22 cellular contexts compared by ENCODE assay signal in the genomic region with DNA sequence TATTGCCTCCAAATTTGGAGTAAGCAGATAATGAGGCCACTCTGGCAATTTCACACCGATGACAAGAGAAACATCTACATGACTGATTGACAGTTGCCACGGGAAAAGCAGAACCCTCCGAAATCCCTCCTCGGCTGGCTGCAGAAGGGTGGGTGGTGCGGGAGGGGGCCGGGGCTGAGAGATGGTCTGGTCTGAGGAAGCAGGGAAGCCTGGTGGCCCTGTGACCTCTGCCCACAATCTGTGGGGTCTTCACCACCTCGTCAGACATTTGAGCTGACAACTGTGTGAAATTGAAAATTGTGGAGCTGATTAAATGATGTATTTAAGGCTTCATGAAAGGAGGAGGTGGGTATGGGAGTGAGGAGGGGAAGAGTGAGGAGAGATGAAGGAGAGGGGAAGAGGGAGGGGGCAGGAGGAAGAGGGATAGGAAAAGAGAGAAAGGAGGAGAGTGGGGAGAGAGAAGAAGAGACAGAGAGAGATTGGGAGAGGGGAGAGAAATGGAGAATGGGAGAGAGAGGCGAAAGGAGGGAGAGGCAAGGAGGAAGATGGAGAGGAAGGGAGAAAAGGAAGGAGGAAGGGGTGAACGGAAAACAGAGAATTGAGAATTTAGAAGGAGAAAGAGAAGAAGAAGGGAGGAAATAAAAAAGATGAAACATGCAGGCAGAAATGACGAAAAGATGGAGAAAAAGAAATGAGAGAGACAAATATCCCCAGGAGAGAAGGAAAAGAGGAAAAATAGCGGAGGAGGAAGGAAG.
DNase-seq lines count a peak whose midpoint lies in the region; ATAC-seq and TF ChIP-seq lines count a peak whose summit lies in the region.
"Had no signal": no experiment of that assay in that cellular context is flagged by ENCODE, and none has a peak within 500 bp of the region (broad histone marks: within the 10 kb centered on the region; RNA-seq: fewer than 3 reads in every experiment).

No MANE protein-coding gene starts in this region.

- H3K36me3 ChIP-seq in A673 (ENCODE audit: insufficient read depth, low read length, poor library complexity, severe bottlenecking), result no peaks in the 10 kb centered on the region
- H3K36me3 ChIP-seq in GM23248 (ENCODE audit: low read depth), result no peaks in the 10 kb centered on the region
- no peaks in the 10 kb centered on the region for H3K36me3 ChIP-seq in brain microvascular endothelial cell (replicated peaks)
- H3K36me3 ChIP-seq: adrenal gland, SJCRH30, vagina had no signal

- H3F3A ChIP-seq in GM23248 (ENCODE audit: insufficient read depth), result no peaks in the 10 kb centered on the region

- H3K27me3 ChIP-seq in A673 (replicated peaks; ENCODE audit: insufficient read depth, low read depth, low read length, poor library complexity) (no peaks in the 10 kb centered on the region), GM23248 (replicated peaks; ENCODE audit: insufficient read depth) (no peaks in the 10 kb centered on the region), brain microvascular endothelial cell (replicated peaks) (no peaks in the 10 kb centered on the region)
- H3K27me3 ChIP-seq: vagina had no signal

- H3K4me1 ChIP-seq in A673 (ENCODE audit: insufficient read depth, low read length, poor library complexity, severe bottlenecking) (peaks cover 36% of the 10 kb centered on the region), GM23248 (ENCODE audit: insufficient read depth) (peaks cover 17% of the 10 kb centered on the region; the same call in 1 of the 2 replicates)
- H3K4me1 ChIP-seq: adrenal gland, vagina had no signal

- H3K27ac ChIP-seq in A673 (ENCODE audit: low read depth, low read length, poor library complexity, severe bottlenecking), result peak overlapping the region; percentile 41
- no peak overlapping the region for H3K27ac ChIP-seq in GM23248
- no peak overlapping the region for H3K27ac ChIP-seq in brain microvascular endothelial cell
- H3K27ac ChIP-seq: adrenal gland, HL-60, SJCRH30, vagina had no signal

- ATAC-seq in GM19324 (IDR thresholded peaks at IDR 0.05; ENCODE audit: low FRiP score, unreplicated experiment), result no peak
- no peak for ATAC-seq in GM21390 (IDR thresholded peaks at IDR 0.05; ENCODE audit: unreplicated experiment)
- ATAC-seq in HG02840 (IDR thresholded peaks at IDR 0.05; ENCODE audit: low FRiP score, unreplicated experiment), result no peak
- ATAC-seq: activated CD8-positive, alpha-beta memory T cell treated with anti-CD3 and anti-CD28 coated beads, Interleukin-2, amount 10 ng/mL, durations not matched to agents 7 days and 5 days had no signal

- no peaks in the 10 kb centered on the region for H3K9me2 ChIP-seq in GM23248 (ENCODE audit: insufficient read depth)

- peak overlapping the region; percentile 51 for H3K4me3 Mint-ChIP-seq in mesothelial cell of epicardium
- H3K4me3 Mint-ChIP-seq: activated CD8-positive, alpha-beta memory T cell treated with anti-CD3 and anti-CD28 coated beads, Interleukin-2, amount 10 ng/mL, durations not matched to agents 7 days and 5 days; memory B cell had no signal

- 72 to 75% methylated on average over 11 of the region's 11 CpGs for WGBS in GM23248 (ENCODE audit: low coverage in 1 of 2, low lambda C conversion rate in 2 of 2, missing lambda C conversion rate in 2 of 2), 2 experiments

- intact Hi-C loops in A673 (cut with micrococcal nuclease; ENCODE audit: unreplicated experiment), result no loop called here

- H3K9me3 Mint-ChIP-seq in mesothelial cell of epicardium, result no peaks in the 10 kb centered on the region

- H3K4me2 ChIP-seq in GM23248 (ENCODE audit: unreplicated experiment), result peak overlapping the region; percentile 49

- POLR2A ChIA-PET in A673 (lab: Charles Lee; ENCODE audit: low non-redundant PET), result no interaction called here

- in situ Hi-C loops in GM23248 (cut with MboI), result no loop called here
- in situ Hi-C loops in brain microvascular endothelial cell (cut with HindIII; ENCODE audit: low pct_ligation_motif_present, low sequenced_read_pairs), result no loop called here

- H2AFZ ChIP-seq in GM23248, result peak overlapping the region; percentile 84

- H4K20me1 ChIP-seq in GM23248 (ENCODE audit: insufficient read depth), result no peaks in the 10 kb centered on the region

- H3K4me1 Mint-ChIP-seq in mesothelial cell of epicardium, result peaks cover 46% of the 10 kb centered on the region
- H3K4me1 Mint-ChIP-seq: activated CD8-positive, alpha-beta memory T cell treated with anti-CD3 and anti-CD28 coated beads, Interleukin-2, amount 10 ng/mL, durations not matched to agents 7 days and 5 days; memory B cell had no signal

- no peaks in the 10 kb centered on the region for H3K36me3 Mint-ChIP-seq in mesothelial cell of epicardium
- H3K36me3 Mint-ChIP-seq: activated CD8-positive, alpha-beta memory T cell treated with anti-CD3 and anti-CD28 coated beads, Interleukin-2, amount 10 ng/mL, durations not matched to agents 7 days and 5 days had no signal

- peaks cover 12% of the 10 kb centered on the region for H3K27me3 Mint-ChIP-seq in mesothelial cell of epicardium (ENCODE audit: low read depth)

- BruUV-seq in A673 (replicated peaks; lab: Mats Ljungman, UMichigan), result no TSS peak

- TF ChIP-seq CTCF in A673 (conservative IDR thresholded peaks at IDR 0.05; ENCODE audit: low read depth, low read length) (no peak), brain microvascular endothelial cell (IDR thresholded peaks at IDR 0.05; ENCODE audit: low read depth, low read length, missing control alignments) (no peak), mesothelial cell of epicardium (IDR thresholded peaks at IDR 0.05; ENCODE audit: unreplicated experiment) (no peak)

- no peak overlapping the region for H3K9ac ChIP-seq in GM23248

- CTCF ChIA-PET in A673 (lab: Charles Lee), result no interaction called here

- H3K4me3 ChIP-seq in A673 (ENCODE audit: low read depth, low read length, poor library complexity, severe bottlenecking), result peak overlapping the region; percentile 27
- H3K4me3 ChIP-seq in GM23248, result peak overlapping the region; percentile 24
- H3K4me3 ChIP-seq in brain microvascular endothelial cell (ENCODE audit: low read depth, low read length), result peak overlapping the region; percentile 27
- H3K4me3 ChIP-seq: adrenal gland, vagina had no signal

- DNase-seq in A673 (ENCODE audit: low spot score) (no peak), GM23248 (no peak), brain microvascular endothelial cell (no peak), mesothelial cell of epicardium (ENCODE audit: low spot score in 2 of 2, unreplicated experiment in 2 of 2) (no peak), NCI-H1092 treated with DMSO at 0.1 percent for 48 hours (lab: John Stamatoyannopoulos, UW) (no peak)
- DNase-seq: activated CD4-positive, CD25-positive, alpha-beta regulatory T cell treated with anti-CD3 and anti-CD28 coated beads, Interleukin-2, amount 50 U/mL, for 72 hours; activated CD8-positive, alpha-beta memory T cell treated with anti-CD3 and anti-CD28 coated beads, Interleukin-2, amount 10 ng/mL, durations not matched to agents 7 days and 5 days; adrenal gland; central memory CD4-positive, alpha-beta T cell; effector memory CD4-positive, alpha-beta T cell; hippocampal formation; KBM-7; NCI-H1048; NCI-H2107; SJCRH30; stimulated activated naive CD4-positive, alpha-beta T cell treated with Interleukin-2 at 50 U/mL for 16 hours had no signal

- peak overlapping the region; percentile 88 for H3K27ac Mint-ChIP-seq in mesothelial cell of epicardium
- H3K27ac Mint-ChIP-seq: activated CD8-positive, alpha-beta memory T cell treated with anti-CD3 and anti-CD28 coated beads, Interleukin-2, amount 10 ng/mL, durations not matched to agents 7 days and 5 days; memory B cell had no signal

- H3K79me2 ChIP-seq in GM23248 (ENCODE audit: insufficient read depth), result no peaks in the 10 kb centered on the region

- H3K9me3 ChIP-seq in A673 (ENCODE audit: low read depth, low read length, poor library complexity, severe bottlenecking), result no peaks in the 10 kb centered on the region
- no peaks in the 10 kb centered on the region for H3K9me3 ChIP-seq in GM23248 (ENCODE audit: low read depth)
- H3K9me3 ChIP-seq: adrenal gland, SJCRH30, vagina had no signal
